11 cellular contexts compared by ENCODE assay signal in the genomic region with DNA sequence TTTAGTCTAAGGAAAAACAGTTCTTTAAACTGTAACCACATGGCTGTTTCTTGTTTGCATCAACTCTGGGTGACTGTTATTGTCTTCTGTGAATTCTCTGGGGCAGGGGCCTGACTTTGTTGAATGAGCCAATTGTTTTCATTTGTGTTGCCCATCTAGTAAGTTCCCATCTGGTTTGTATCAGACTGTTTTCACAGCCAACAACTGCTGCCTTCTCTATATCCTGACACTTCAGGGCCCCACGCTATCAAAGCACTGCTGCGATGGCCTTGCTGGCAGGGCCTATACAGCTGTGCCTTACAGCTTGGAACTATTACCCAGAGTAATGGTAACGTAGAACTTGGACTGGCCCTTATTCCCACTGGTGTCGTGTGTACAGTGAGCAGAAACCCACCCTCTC.
DNase-seq lines count a peak whose midpoint lies in the region; ATAC-seq and TF ChIP-seq lines count a peak whose summit lies in the region.
"Had no signal": no experiment of that assay in that cellular context is flagged by ENCODE, and none has a peak within 500 bp of the region (broad histone marks: within the 10 kb centered on the region; RNA-seq: fewer than 3 reads in every experiment).

No MANE protein-coding gene starts in this region.

- peak; percentile 4 for DNase-seq in KBM-7
- peak; percentile 37 for DNase-seq in choroid plexus epithelial cell (ENCODE audit: low read depth)
- DNase-seq in iPS-NIHi7 (ENCODE audit: extremely low spot score): peak; percentile 15
- no peak for DNase-seq in sciatic nerve (ENCODE audit: low spot score)
- no peak for DNase-seq in MV-4-11 (lab: John Stamatoyannopoulos, UW)
- no peak for DNase-seq in stimulated activated naive CD8-positive, alpha-beta T cell treated with anti-CD3 and anti-CD28 coated beads, Interleukin-15, amount 100 ng/mL, for 72 hours
- no peak for DNase-seq in T-helper 2 cell
- DNase-seq: foreskin keratinocyte, T1000 had no signal

- peaks cover 8% of the 10 kb centered on the region for H3K9me3 Mint-ChIP-seq in stimulated activated memory B cell treated with anti-CD40 and anti-IgM and Interleukin-4, amounts not matched to agents 10 μg/mL and 1 μg/mL and 100 μg/mL, for 72 hours
- H3K9me3 Mint-ChIP-seq in stimulated activated naive CD8-positive, alpha-beta T cell treated with anti-CD3 and anti-CD28 coated beads, Interleukin-15, amount 100 ng/mL, for 72 hours: peaks cover 7 to 16% of the 10 kb centered on the region in 2 donors

- H3K4me3 ChIP-seq in choroid plexus epithelial cell (ENCODE audit: low read depth, low read length): no peak overlapping the region

- in situ Hi-C loops in KBM-7 (cut with MboI; ENCODE audit: low pct_unique_long_range_greater_than_20kb, low sequenced_read_pairs): no loop called here

- no peaks in the 10 kb centered on the region for H3K4me1 Mint-ChIP-seq in stimulated activated memory B cell treated with anti-CD40 and anti-IgM and Interleukin-4, amounts not matched to agents 10 μg/mL and 1 μg/mL and 100 μg/mL, for 72 hours
- H3K4me1 Mint-ChIP-seq in stimulated activated naive CD8-positive, alpha-beta T cell treated with anti-CD3 and anti-CD28 coated beads, Interleukin-15, amount 100 ng/mL, for 72 hours: no peaks in the 10 kb centered on the region

- intact Hi-C loops in sciatic nerve (cut with DNase I): no loop called here

- H3K27ac Mint-ChIP-seq in stimulated activated memory B cell treated with anti-CD40 and anti-IgM and Interleukin-4, amounts not matched to agents 10 μg/mL and 1 μg/mL and 100 μg/mL, for 72 hours: no peak overlapping the region
- H3K27ac Mint-ChIP-seq in stimulated activated naive CD8-positive, alpha-beta T cell treated with anti-CD3 and anti-CD28 coated beads, Interleukin-15, amount 100 ng/mL, for 72 hours: no peak overlapping the region
- H3K27ac Mint-ChIP-seq: activated T-helper 2 cell treated with anti-CD3 and anti-CD28 coated beads, Interferon-gamma antibody, Interleukin-2, Interleukin-4, amounts not matched to agents 10 μg/mL and 5 μg/mL and 100 μg/mL, durations not matched to agents 14 hours and 24 hours and 36 hours had no signal

- H3K4me3 Mint-ChIP-seq in stimulated activated memory B cell treated with anti-CD40 and anti-IgM and Interleukin-4, amounts not matched to agents 10 μg/mL and 1 μg/mL and 100 μg/mL, for 72 hours: no peak overlapping the region
- H3K4me3 Mint-ChIP-seq in stimulated activated naive CD8-positive, alpha-beta T cell treated with anti-CD3 and anti-CD28 coated beads, Interleukin-15, amount 100 ng/mL, for 72 hours: no peak overlapping the region

- no peaks in the 10 kb centered on the region for H3K27me3 Mint-ChIP-seq in stimulated activated memory B cell treated with anti-CD40 and anti-IgM and Interleukin-4, amounts not matched to agents 10 μg/mL and 1 μg/mL and 100 μg/mL, for 72 hours
- no peaks in the 10 kb centered on the region for H3K27me3 Mint-ChIP-seq in stimulated activated naive CD8-positive, alpha-beta T cell treated with anti-CD3 and anti-CD28 coated beads, Interleukin-15, amount 100 ng/mL, for 72 hours

- ATAC-seq in sciatic nerve: peak; percentile 68
- ATAC-seq in stimulated activated memory B cell treated with anti-CD40 and anti-IgM and Interleukin-4, amounts not matched to agents 10 μg/mL and 1 μg/mL and 100 μg/mL, for 72 hours: no peak
- ATAC-seq in stimulated activated naive CD8-positive, alpha-beta T cell treated with anti-CD3 and anti-CD28 coated beads, Interleukin-15, amount 100 ng/mL, for 72 hours: no peak
- ATAC-seq: foreskin keratinocyte had no signal

- peaks cover 9% of the 10 kb centered on the region for H3K36me3 Mint-ChIP-seq in stimulated activated memory B cell treated with anti-CD40 and anti-IgM and Interleukin-4, amounts not matched to agents 10 μg/mL and 1 μg/mL and 100 μg/mL, for 72 hours

- TF ChIP-seq CTCF in choroid plexus epithelial cell (conservative IDR thresholded peaks at IDR 0.05; ENCODE audit: low read depth, low read length): no peak

Comparison
In these comparisons a context has a peak if more than half of its experiments do, and no peak if none do; other contexts are left out.
1. DNase-seq: peak in KBM-7 (single experiment), choroid plexus epithelial cell (single experiment) and iPS-NIHi7 (single experiment); none in sciatic nerve (single experiment), MV-4-11 (single experiment), stimulated activated naive CD8-positive, alpha-beta T cell treated with anti-CD3 and anti-CD28 coated beads, Interleukin-15, amount 100 ng/mL, for 72 hours (0 of 2) and T-helper 2 cell (0 of 5).